23 cellular contexts compared by ENCODE assay signal in the genomic region with DNA sequence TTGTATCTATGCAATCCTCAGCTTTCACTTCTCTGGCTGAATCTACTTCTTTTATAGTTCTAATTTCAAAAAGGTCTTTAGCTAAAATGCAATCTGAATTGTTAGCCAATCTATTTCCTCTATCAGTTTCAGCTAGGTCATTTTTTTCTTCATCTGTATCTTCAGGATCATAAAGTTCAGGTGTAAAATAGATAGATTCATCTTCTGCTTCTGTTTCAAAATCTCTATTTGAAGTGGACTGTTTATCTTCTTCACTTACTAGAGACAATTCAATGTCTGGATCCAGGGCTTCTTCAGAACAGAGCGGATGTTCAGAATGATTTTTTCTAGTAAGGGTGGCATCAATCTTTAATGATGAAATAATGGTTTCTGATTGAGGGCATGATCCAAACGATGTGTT.
"Had no signal": no experiment of that assay in that cellular context is flagged by ENCODE, and none has a peak within 500 bp of the region (broad histone marks: within the 10 kb centered on the region; RNA-seq: fewer than 3 reads in every experiment).

No MANE protein-coding gene starts in this region.

- H3K27me3 ChIP-seq: colonic mucosa, esophagus muscularis mucosa, esophagus squamous epithelium, foreskin keratinocyte, gastrocnemius medialis, gastroesophageal sphincter, heart left ventricle, heart right ventricle had no signal

- H3K4me3 ChIP-seq: colonic mucosa, coronary artery, dorsolateral prefrontal cortex, esophagus muscularis mucosa, esophagus squamous epithelium, gastrocnemius medialis, gastroesophageal sphincter, heart left ventricle, heart right ventricle had no signal

- DNase-seq: colonic mucosa; cortex of kidney; dermis blood vessel endothelial cell; dorsolateral prefrontal cortex; effector CD4-positive, alpha-beta T cell; effector CD8-positive, alpha-beta T cell; effector memory CD4-positive, alpha-beta T cell; effector memory CD8-positive, alpha-beta T cell; endodermal cell; erythroblast; esophagus squamous epithelium; foreskin fibroblast; foreskin keratinocyte; foreskin melanocyte; gastrocnemius medialis; glutamatergic neuron; head of caudate nucleus; heart left ventricle; heart right ventricle had no signal

- H3K9me3 ChIP-seq: colonic mucosa, esophagus muscularis mucosa, esophagus squamous epithelium, gastrocnemius medialis, gastroesophageal sphincter, heart left ventricle, heart right ventricle had no signal

- H3K4me1 ChIP-seq: colonic mucosa, esophagus muscularis mucosa, esophagus squamous epithelium, foreskin keratinocyte, gastrocnemius medialis, gastroesophageal sphincter, heart left ventricle, heart right ventricle had no signal

- H3K36me3 ChIP-seq: colonic mucosa, esophagus muscularis mucosa, esophagus squamous epithelium, gastrocnemius medialis, gastroesophageal sphincter, heart left ventricle, heart right ventricle had no signal

- H3K27ac ChIP-seq: colonic mucosa, coronary artery, dorsolateral prefrontal cortex, epithelial cell of prostate, esophagus muscularis mucosa, esophagus squamous epithelium, foreskin keratinocyte, gastrocnemius medialis, gastroesophageal sphincter, heart left ventricle, heart right ventricle had no signal
